In genomic region chr6:125287718-125288117, GRCh38 we compare ENCODE assay signal across 1 cellular context.
TF ChIP-seq lines count a peak whose summit lies in the region.

No MANE protein-coding gene starts in this region.

TF ChIP-seq in IMR-90, 13 proteins besides CTCF, POLR2A, EP300 and RAD21:
- TF ChIP-seq CEBPB (IDR thresholded peaks at IDR 0.05; ENCODE audit: low read depth, low read length) (no peak), NFE2L2 (IDR thresholded peaks at IDR 0.05; ENCODE audit: low read depth, low read length) (no peak), BHLHE40 (IDR thresholded peaks at IDR 0.05; ENCODE audit: low read depth, low read length) (no peak), SMC3 (IDR thresholded peaks at IDR 0.05; ENCODE audit: low read depth, low read length) (no peak), MXI1 (IDR thresholded peaks at IDR 0.05; ENCODE audit: borderline replicate concordance, low read depth, low read length) (no peak), RCOR1 (IDR thresholded peaks at IDR 0.05; ENCODE audit: insufficient replicate concordance, low read length) (no peak), FOS (IDR thresholded peaks at IDR 0.05; ENCODE audit: low read depth, low read length) (no peak), MAZ (IDR thresholded peaks at IDR 0.05; ENCODE audit: borderline replicate concordance, low read depth, low read length) (no peak), CHD1 (IDR thresholded peaks at IDR 0.05; ENCODE audit: low read depth, low read length) (no peak), RFX5 (IDR thresholded peaks at IDR 0.05; ENCODE audit: low read depth, low read length) (no peak), ELK1 (IDR thresholded peaks at IDR 0.05; ENCODE audit: borderline replicate concordance, low read depth, low read length) (no peak), MAFK (IDR thresholded peaks at IDR 0.05; ENCODE audit: low read depth, low read length) (no peak), USF2 (IDR thresholded peaks at IDR 0.05; ENCODE audit: low read depth, low read length) (no peak)
